In genomic region chr9:116152390-116152789, GRCh38 we compare ENCODE assay signal across 9 cellular contexts. TPM values are rescaled to one million over a fixed set of nuclear protein-coding genes. Genes with fewer than 3 reads are reported as not detected.
DNase-seq lines count a peak whose midpoint lies in the region; ATAC-seq, FAIRE-seq and TF ChIP-seq lines count a peak whose summit lies in the region.
"Had no signal": no experiment of that assay in that cellular context is flagged by ENCODE, and none has a peak within 500 bp of the region (broad histone marks: within the 10 kb centered on the region; RNA-seq: fewer than 3 reads in every experiment).

No MANE protein-coding gene starts in this region.

- peak; percentile 42 for TF ChIP-seq CTCF in BJ (IDR thresholded peaks at IDR 0.05; ENCODE audit: insufficient read depth, low read depth, low read length)
- TF ChIP-seq CTCF in LNCAP (IDR thresholded peaks at IDR 0.05), result peak; percentile 47
- TF ChIP-seq CTCF in brain (conservative IDR thresholded peaks at IDR 0.05), result peak; percentile 66 to 72

- peak overlapping the region in 2 of 5 experiments; percentile 1 to 23 for H3K27ac Mint-ChIP-seq in brain
- no peak overlapping the region for H3K27ac Mint-ChIP-seq in naive thymus-derived CD8-positive, alpha-beta T cell
- H3K27ac Mint-ChIP-seq in activated naive CD4-positive, alpha-beta T cell treated with anti-CD3 and anti-CD28 coated beads, Interleukin-2, amount 10 ng/mL, durations not matched to agents 7 days and 5 days, result no peak overlapping the region

- CTCF ChIA-PET in BJ (lab: Yijun Ruan, JAX), result interaction anchor here (0.6 to 2.0 kb wide), 17 partner anchors 10 to 560 kb away, joined by 3 to 7 read pairs (median 3); no protein-coding TSS in a partner anchor
- CTCF ChIA-PET in activated naive CD4-positive, alpha-beta T cell treated with anti-CD3 and anti-CD28 coated beads, Interleukin-2, amount 10 ng/mL, durations not matched to agents 7 days and 5 days (lab: Charles Lee), result no interaction called here

- no peaks in the 10 kb centered on the region for H3K27me3 ChIP-seq in BJ (ENCODE audit: control insufficient read depth, insufficient read depth, low read length)

- peak overlapping the region in 4 of 5 experiments; percentile 29 to 58 (median 45) for H3K4me3 Mint-ChIP-seq in brain
- H3K4me3 Mint-ChIP-seq in naive thymus-derived CD8-positive, alpha-beta T cell, result no peak overlapping the region
- no peak overlapping the region for H3K4me3 Mint-ChIP-seq in activated naive CD4-positive, alpha-beta T cell treated with anti-CD3 and anti-CD28 coated beads, Interleukin-2, amount 10 ng/mL, durations not matched to agents 7 days and 5 days

- H3K36me3 Mint-ChIP-seq in brain, result no peaks in the 10 kb centered on the region
- H3K36me3 Mint-ChIP-seq in naive thymus-derived CD8-positive, alpha-beta T cell, result peaks cover 0 to 12% (median 6%) of the 10 kb centered on the region in 3 donors
- H3K36me3 Mint-ChIP-seq in activated naive CD4-positive, alpha-beta T cell treated with anti-CD3 and anti-CD28 coated beads, Interleukin-2, amount 10 ng/mL, durations not matched to agents 7 days and 5 days, result no peaks in the 10 kb centered on the region

- peaks cover 40% of the 10 kb centered on the region for H3K4me1 Mint-ChIP-seq in brain
- H3K4me1 Mint-ChIP-seq in naive thymus-derived CD8-positive, alpha-beta T cell, result peaks cover 3 to 27% (median 11%) of the 10 kb centered on the region in 4 donors
- peaks cover 6% of the 10 kb centered on the region for H3K4me1 Mint-ChIP-seq in activated naive CD4-positive, alpha-beta T cell treated with anti-CD3 and anti-CD28 coated beads, Interleukin-2, amount 10 ng/mL, durations not matched to agents 7 days and 5 days

- H3K36me3 ChIP-seq in BJ (ENCODE audit: control insufficient read depth, insufficient read depth, low read length), result no peaks in the 10 kb centered on the region

- POLR2A ChIA-PET in BJ (lab: Charles Lee), result interaction anchor here (0.5 to 2.1 kb wide), 5 partner anchors 77 to 522 kb away, joined by 3 to 7 read pairs (median 3); no protein-coding TSS in a partner anchor
- POLR2A ChIA-PET in naive thymus-derived CD8-positive, alpha-beta T cell (lab: Charles Lee), result no interaction called here

- no peak for FAIRE-seq in urothelium cell line (lab: Jason Lieb, UNC)

- DNase-seq in BJ (ENCODE audit: low read depth), result no peak
- peak; percentile 23 for DNase-seq in midbrain (lab: John Stamatoyannopoulos, UW)
- DNase-seq in naive thymus-derived CD8-positive, alpha-beta T cell, result no peak
- DNase-seq in NCI-H345 treated with DMSO at 0.1 percent for 48 hours (lab: John Stamatoyannopoulos, UW; ENCODE audit: unreplicated experiment), result no peak
- DNase-seq in activated naive CD4-positive, alpha-beta T cell treated with anti-CD3 and anti-CD28 coated beads, Interleukin-2, amount 10 ng/mL, durations not matched to agents 7 days and 5 days, result no peak
- DNase-seq in urothelium cell line (ENCODE audit: low spot score), result no peak
- DNase-seq: hypothalamus had no signal

- H3K9me3 Mint-ChIP-seq in brain, result peaks cover 0 to 2% (median 0%) of the 10 kb centered on the region in 5 experiments
- peaks cover 0 to 5% (median 0%) of the 10 kb centered on the region in 9 donors for H3K9me3 Mint-ChIP-seq in naive thymus-derived CD8-positive, alpha-beta T cell
- no peaks in the 10 kb centered on the region for H3K9me3 Mint-ChIP-seq in activated naive CD4-positive, alpha-beta T cell treated with anti-CD3 and anti-CD28 coated beads, Interleukin-2, amount 10 ng/mL, durations not matched to agents 7 days and 5 days

- no peak for ATAC-seq in naive thymus-derived CD8-positive, alpha-beta T cell

- peaks cover 77% of the 10 kb centered on the region for H3K27me3 Mint-ChIP-seq in brain
- H3K27me3 Mint-ChIP-seq in naive thymus-derived CD8-positive, alpha-beta T cell, result peaks cover 42 to 87% (median 64%) of the 10 kb centered on the region in 5 donors
- peaks cover 60% of the 10 kb centered on the region for H3K27me3 Mint-ChIP-seq in activated naive CD4-positive, alpha-beta T cell treated with anti-CD3 and anti-CD28 coated beads, Interleukin-2, amount 10 ng/mL, durations not matched to agents 7 days and 5 days

- peak overlapping the region; percentile 62 for H3K4me3 ChIP-seq in BJ (ENCODE audit: low read depth, low read length)

RNA-seq across cellular contexts. Expression of gene PAPPA, which starts 1.2 kb away (rescaled TPM):
- polyA plus RNA-seq in BJ (2011; rRNA removed) (34.7 and 39.9 TPM in 2 replicates), brain (ENCODE audit: insufficient read depth, low read depth, low replicate concordance) (not detected)
- polyA minus RNA-seq in BJ (2011; rRNA and poly(A)+ RNA removed), result 90.5 and 100 TPM in 2 replicates
- total RNA-seq in naive thymus-derived CD8-positive, alpha-beta T cell, result not detected
- polyA plus RNA-seq in naive thymus-derived CD8-positive, alpha-beta T cell, result under 1 TPM in 1 of 3 donors, not detected in 2; 0.09 TPM

Comparison
In these comparisons a context has a peak if more than half of its experiments do, and no peak if none do; other contexts are left out.
1. H3K4me3 Mint-ChIP-seq: peak in brain (4 of 5); none in naive thymus-derived CD8-positive, alpha-beta T cell (0 of 10) and activated naive CD4-positive, alpha-beta T cell treated with anti-CD3 and anti-CD28 coated beads, Interleukin-2, amount 10 ng/mL, durations not matched to agents 7 days and 5 days (single experiment).
2. RNA of gene PAPPA, which starts 1.2 kb away (polyA plus RNA-seq): 34.7 to 39.9 TPM in BJ; not detected in brain (single experiment) and 0.09 TPM in naive thymus-derived CD8-positive, alpha-beta T cell; every median in the first group is over 10 times any median in the second.
3. Peak in every context shown above with its lines, with median percentiles within 50 percentile points of each other: CTCF ChIP-seq.